ENCODE assay signal across 7 cellular contexts in genomic region chr6:153949606-153950005, GRCh38.
"Had no signal": no experiment of that assay in that cellular context is flagged by ENCODE, and none has a peak within 500 bp of the region (broad histone marks: within the 10 kb centered on the region; RNA-seq: fewer than 3 reads in every experiment).

No MANE protein-coding gene starts in this region.

- H3K4me3 ChIP-seq: HAP-1, K562 had no signal

- DNase-seq: GOT3, H7, HFFc6, IMR-90, KG1 had no signal
